ENCODE assay signal across 24 cellular contexts in the genomic region with DNA sequence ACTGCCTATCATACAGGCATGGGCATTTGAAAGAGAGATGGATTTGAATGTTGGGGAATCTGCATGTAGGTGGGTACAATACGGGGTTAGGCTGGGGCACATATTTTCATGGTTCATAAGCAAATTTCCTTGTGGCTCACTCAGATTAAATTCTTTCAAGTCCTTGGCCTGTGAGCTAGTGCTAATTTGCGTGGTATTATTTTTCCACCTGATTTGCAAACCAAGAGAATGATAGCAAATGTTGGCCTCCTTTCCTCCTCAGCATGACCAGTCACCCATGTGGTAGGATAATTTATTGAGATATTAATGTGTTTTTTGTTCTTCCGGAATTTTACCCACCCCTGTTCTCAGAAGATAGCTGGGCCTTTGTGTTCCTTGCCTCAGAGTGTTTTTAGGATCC. TPM values are rescaled to one million over a fixed set of nuclear protein-coding genes. Genes with fewer than 3 reads are reported as not detected.
DNase-seq lines count a peak whose midpoint lies in the region; FAIRE-seq and TF ChIP-seq lines count a peak whose summit lies in the region.
"Had no signal": no experiment of that assay in that cellular context is flagged by ENCODE, and none has a peak within 500 bp of the region (broad histone marks: within the 10 kb centered on the region; RNA-seq: fewer than 3 reads in every experiment).

No MANE protein-coding gene starts in this region.

- TF ChIP-seq CTCF in left ventricle myocardium inferior (IDR thresholded peaks at IDR 0.05; ENCODE audit: borderline replicate concordance) (no peak), esophagus squamous epithelium (IDR thresholded peaks at IDR 0.05) (no peak), osteoblast (IDR thresholded peaks at IDR 0.05; ENCODE audit: extremely low read depth, low read depth, low read length) (no peak)

- H3K4me1 ChIP-seq in left ventricle myocardium inferior = peaks cover 14% of the 10 kb centered on the region
- peaks cover 24 to 75% (median 61%) of the 10 kb centered on the region in 3 donors for H3K4me1 ChIP-seq in esophagus squamous epithelium
- peaks cover 62% of the 10 kb centered on the region for H3K4me1 ChIP-seq in osteoblast (ENCODE audit: insufficient read depth, low read length)
- H3K4me1 ChIP-seq: BLaER1 treated with 17β-estradiol and CSF1 and Interleukin-3, amounts not matched to agents 10 nM and 100 nM; HAP-1 had no signal

- peak overlapping the region; percentile 19 for H3K27ac ChIP-seq in left ventricle myocardium inferior (replicated peaks)
- H3K27ac ChIP-seq in esophagus squamous epithelium = peak overlapping the region in 3 of 4 donors; percentile 1 to 59 (median 31)
- peak overlapping the region; percentile 60 for H3K27ac ChIP-seq in osteoblast (ENCODE audit: low read depth, low read length)
- H3K27ac ChIP-seq: 22Rv1; BLaER1 treated with 17β-estradiol and CSF1 and Interleukin-3, amounts not matched to agents 10 nM and 100 nM had no signal

- FAIRE-seq in H54 (lab: Jason Lieb, UNC) = no peak
- FAIRE-seq: GM12891 had no signal

- H3K4me3 ChIP-seq in left ventricle myocardium inferior (no peak overlapping the region), esophagus squamous epithelium (no peak overlapping the region), osteoblast (ENCODE audit: insufficient read depth, low read length) (no peak overlapping the region)
- H3K4me3 ChIP-seq: BLaER1 treated with 17β-estradiol and CSF1 and Interleukin-3, amounts not matched to agents 10 nM and 100 nM; HAP-1 had no signal

- no peaks in the 10 kb centered on the region for H4K20me1 ChIP-seq in osteoblast (ENCODE audit: insufficient read depth, low read length)
- H4K20me1 ChIP-seq: BLaER1 treated with 17β-estradiol and CSF1 and Interleukin-3, amounts not matched to agents 10 nM and 100 nM had no signal

- peak overlapping the region; percentile 62 for H3K4me2 ChIP-seq in osteoblast (ENCODE audit: insufficient read depth, low read length)
- H3K4me2 ChIP-seq: BLaER1 treated with 17β-estradiol and CSF1 and Interleukin-3, amounts not matched to agents 10 nM and 100 nM had no signal

- H3K36me3 ChIP-seq in left ventricle myocardium inferior (no peaks in the 10 kb centered on the region), esophagus squamous epithelium (no peaks in the 10 kb centered on the region), osteoblast (ENCODE audit: insufficient read depth, low read length) (no peaks in the 10 kb centered on the region)
- H3K36me3 ChIP-seq: BLaER1 treated with 17β-estradiol and CSF1 and Interleukin-3, amounts not matched to agents 10 nM and 100 nM; HAP-1 had no signal

- DNase-seq in left ventricle myocardium inferior = no peak
- no peak for DNase-seq in cardiac septum (ENCODE audit: low spot score)
- no peak for DNase-seq in esophagus squamous epithelium (lab: John Stamatoyannopoulos, UW)
- no peak for DNase-seq in osteoblast (ENCODE audit: insufficient read length, low spot score, missing footprints)
- no peak for DNase-seq in H54 (ENCODE audit: insufficient read length, low spot score)
- no peak for DNase-seq in activated effector memory CD4-positive, alpha-beta T cell treated with Interleukin-2 at 50 U/mL for 16 hours
- no peak for DNase-seq in medulla oblongata (ENCODE audit: extremely low spot score)
- DNase-seq in CD1c-positive myeloid dendritic cell (ENCODE audit: extremely low spot score) = no peak
- DNase-seq: ACHN; Calu3; CD8-positive, alpha-beta memory T cell; DMS153; KBM-7; NCI-H146; NCI-H2029; NCI-H2227 treated with DMSO at 0.1 percent for 48 hours; NCI-H510A; NCI-H774 had no signal

- H2AFZ ChIP-seq in osteoblast (ENCODE audit: low read length) = no peak overlapping the region

- TF ChIP-seq POLR2A in esophagus squamous epithelium (IDR thresholded peaks at IDR 0.05) = no peak
- TF ChIP-seq POLR2A in H54 (IDR thresholded peaks at IDR 0.05; ENCODE audit: low read depth, low read length) = no peak

- 69 to 74% methylated on average over 3 of the region's 3 CpGs for WGBS in esophagus squamous epithelium, 2 donors

- intact Hi-C loops in left ventricle myocardium inferior (cut with micrococcal nuclease) = no loop called here
- intact Hi-C loops in cardiac septum (cut with DNase I) = loop anchor here (10.0 kb wide), 1 partner anchor 107 kb away; no protein-coding TSS in a partner anchor
- intact Hi-C loops in esophagus squamous epithelium (cut with DNase I) = no loop called here

- H3K27me3 ChIP-seq in left ventricle myocardium inferior (ENCODE audit: low read depth) = no peaks in the 10 kb centered on the region
- no peaks in the 10 kb centered on the region for H3K27me3 ChIP-seq in esophagus squamous epithelium
- no peaks in the 10 kb centered on the region for H3K27me3 ChIP-seq in osteoblast (ENCODE audit: insufficient read depth, low read length)
- H3K27me3 ChIP-seq: BLaER1 treated with 17β-estradiol and CSF1 and Interleukin-3, amounts not matched to agents 10 nM and 100 nM had no signal

- H3K9me3 ChIP-seq in left ventricle myocardium inferior (replicated peaks) (peaks cover 5% of the 10 kb centered on the region), esophagus squamous epithelium (no peaks in the 10 kb centered on the region), osteoblast (ENCODE audit: low read depth, low read length) (no peaks in the 10 kb centered on the region)
- H3K9me3 ChIP-seq: HAP-1 had no signal

- H3K79me2 ChIP-seq in osteoblast (ENCODE audit: insufficient read depth, low read length) = peaks cover 2% of the 10 kb centered on the region

RNA-seq across cellular contexts. Expression of a gene that starts 22.9 kb away (rescaled TPM):
- 2.9 TPM for total RNA-seq in left ventricle myocardium inferior
- 14.7 TPM for total RNA-seq in cardiac septum
- 10 to 100 TPM in 1 of 4 donors, 1 to 10 TPM in 3; 4.0 to 15.3 (median 7.8) TPM for total RNA-seq in esophagus squamous epithelium
- 63.3 and 72.2 TPM in 2 replicates for total RNA-seq in osteoblast
- total RNA-seq: CD8-positive, alpha-beta memory T cell; G401; HT1080 had no signal
